22 cellular contexts compared by ENCODE assay signal in genomic region chr19:40266912-40267600, GRCh38. TPM values are rescaled to one million over a fixed set of nuclear protein-coding genes. Genes with fewer than 3 reads are reported as not detected.
DNase-seq lines count a peak whose midpoint lies in the region; ATAC-seq, FAIRE-seq and TF ChIP-seq lines count a peak whose summit lies in the region.
"Had no signal": no experiment of that assay in that cellular context is flagged by ENCODE, and none has a peak within 500 bp of the region (broad histone marks: within the 10 kb centered on the region; RNA-seq: fewer than 3 reads in every experiment).

No MANE protein-coding gene starts in this region.

- H3K4me3 ChIP-seq in BLaER1 treated with 17β-estradiol and CSF1 and Interleukin-3, amounts not matched to agents 10 nM and 100 nM, result no peak overlapping the region
- H3K4me3 ChIP-seq in dorsolateral prefrontal cortex, result peak overlapping the region in 1 of 59 donors; percentile 35
- H3K4me3 ChIP-seq: sigmoid colon had no signal

- H3K36me3 ChIP-seq in BLaER1 treated with 17β-estradiol and CSF1 and Interleukin-3, amounts not matched to agents 10 nM and 100 nM, result peaks cover 49 to 91% (median 74%) of the 10 kb centered on the region in 11 experiments

- no peaks in the 10 kb centered on the region for H3K9me3 Mint-ChIP-seq in neural crest cell
- H3K9me3 Mint-ChIP-seq: activated T-cell treated with anti-CD3 and anti-CD28 coated beads, Interleukin-2, amount 50 U/mL, for 4 hours; mesothelial cell of epicardium had no signal

- intact Hi-C loops in dorsolateral prefrontal cortex (cut with DNase I), result no loop called here

- no peaks in the 10 kb centered on the region for H3K27me3 ChIP-seq in BLaER1 treated with 17β-estradiol and CSF1 and Interleukin-3, amounts not matched to agents 10 nM and 100 nM
- no peaks in the 10 kb centered on the region for H3K27me3 ChIP-seq in dorsolateral prefrontal cortex
- H3K27me3 ChIP-seq: sigmoid colon had no signal

- no peak for FAIRE-seq in GM12891 (lab: Jason Lieb, UNC)
- FAIRE-seq: bronchial epithelial cell had no signal

- H3K9me3 ChIP-seq in BLaER1 treated with 17β-estradiol and CSF1 and Interleukin-3, amounts not matched to agents 10 nM and 100 nM (replicated peaks in 1 of 11), result peaks cover 0 to 7% (median 0%) of the 10 kb centered on the region in 11 experiments; a peak in 1 of 22 replicates
- H3K9me3 ChIP-seq: sigmoid colon had no signal

- H3K9ac ChIP-seq in BLaER1 treated with 17β-estradiol and CSF1 and Interleukin-3, amounts not matched to agents 10 nM and 100 nM, result no peak overlapping the region

- H3K4me2 ChIP-seq in BLaER1 treated with 17β-estradiol and CSF1 and Interleukin-3, amounts not matched to agents 10 nM and 100 nM, result peak overlapping the region in 6 of 11 experiments; percentile 3 to 40 (median 27); a peak in 8 of 22 replicates

- H3K27ac ChIP-seq in BLaER1 treated with 17β-estradiol and CSF1 and Interleukin-3, amounts not matched to agents 10 nM and 100 nM, result no peak overlapping the region
- peak overlapping the region in 40 of 59 donors; percentile 3 to 90 (median 55) for H3K27ac ChIP-seq in dorsolateral prefrontal cortex

- peak overlapping the region; percentile 95 for H3K27ac Mint-ChIP-seq in neural crest cell (ENCODE audit: unreplicated experiment)
- H3K27ac Mint-ChIP-seq: mesothelial cell of epicardium had no signal

- no peak for TF ChIP-seq POLR2A in GM12891 (IDR thresholded peaks at IDR 0.05; ENCODE audit: low read depth, low read length)

- H3K4me1 Mint-ChIP-seq in neural crest cell, result no peaks in the 10 kb centered on the region
- H3K4me1 Mint-ChIP-seq: mesothelial cell of epicardium had no signal

- H4K20me1 ChIP-seq in BLaER1 treated with 17β-estradiol and CSF1 and Interleukin-3, amounts not matched to agents 10 nM and 100 nM, result peaks cover 99 to 100% (median 100%) of the 10 kb centered on the region in 11 experiments

- DNase-seq in GM12891 (ENCODE audit: insufficient read length, low spot score) (no peak), dorsolateral prefrontal cortex (no peak), neural crest cell (ENCODE audit: low read depth, low spot score) (no peak), NCI-H1694 treated with DMSO at 0.1 percent for 48 hours (lab: John Stamatoyannopoulos, UW) (no peak)
- no peak for DNase-seq in activated CD8-positive, alpha-beta memory T cell treated with anti-CD3 and anti-CD28 coated beads, Interleukin-2, amount 50 U/mL, for 48 hours
- DNase-seq: activated CD4-positive, alpha-beta T cell treated with anti-CD3 and anti-CD28 coated beads, Interleukin-2, amount 50 U/mL, for 1 hour; activated T-cell treated with anti-CD3 and anti-CD28 coated beads, Interleukin-2, amount 50 U/mL, for 4 hours; effector CD4-positive, alpha-beta T cell; HCEC 1CT; NCI-H1417 treated with DMSO at 0.1 percent for 48 hours; NCI-H774; occipital lobe; PC-3; sigmoid colon; stimulated activated CD4-positive, alpha-beta T cell treated with anti-CD3 and anti-CD28 coated beads, Interleukin-1b, Interleukin-23, amount 100 ng/mL, for 48 hours had no signal

- no peaks in the 10 kb centered on the region for H3K27me3 Mint-ChIP-seq in neural crest cell (ENCODE audit: low read depth)

- H3K36me3 Mint-ChIP-seq in neural crest cell (ENCODE audit: low read depth), result no peaks in the 10 kb centered on the region

- TF ChIP-seq CTCF in dorsolateral prefrontal cortex (IDR thresholded peaks at IDR 0.05 in 54 of 56, conservative IDR thresholded peaks at IDR 0.05 in 2 of 56; ENCODE audit: low read depth in 1 of 56, partially characterized antibody in 56 of 56) (no peak), neural crest cell (conservative IDR thresholded peaks at IDR 0.05) (no peak)

- H3K4me1 ChIP-seq in BLaER1 treated with 17β-estradiol and CSF1 and Interleukin-3, amounts not matched to agents 10 nM and 100 nM, result peaks cover 14 to 51% (median 48%) of the 10 kb centered on the region in 10 experiments; a peak in 19 of 20 replicates

- no peak overlapping the region for H3K4me3 Mint-ChIP-seq in neural crest cell
- H3K4me3 Mint-ChIP-seq: activated T-cell treated with anti-CD3 and anti-CD28 coated beads, Interleukin-2, amount 50 U/mL, for 4 hours; mesothelial cell of epicardium had no signal

- ATAC-seq in SK-N-SH treated with all-trans-retinoic acid at 6 μM for 48 hours, result no peak
- ATAC-seq in HG03108 (IDR thresholded peaks at IDR 0.05; ENCODE audit: unreplicated experiment), result no peak
- ATAC-seq: activated T-cell treated with anti-CD3 and anti-CD28 coated beads, Interleukin-2, amount 50 U/mL, for 4 hours; PC-3 had no signal

TF ChIP-seq in GM12891, 5 proteins besides CTCF, POLR2A, EP300 and RAD21:
- TF ChIP-seq TAF1 (IDR thresholded peaks at IDR 0.05; ENCODE audit: low read depth, low read length), result no peak
- 0 out of 2 replicates have a peak, but pooled peaks have one; percentile 27 for TF ChIP-seq POLR2AphosphoS5 (IDR thresholded peaks at IDR 0.05; ENCODE audit: low read depth, low read length)

TF ChIP-seq in SK-N-SH treated with all-trans-retinoic acid at 6 μM for 48 hours, 23 proteins besides CTCF, POLR2A, EP300 and RAD21:
- TF ChIP-seq TSHZ2 (CRISPR knock-in tag; IDR thresholded peaks at IDR 0.05), result no peak
- TF ChIP-seq ZC3H10 (CRISPR knock-in tag; IDR thresholded peaks at IDR 0.05), result no peak

RNA-seq across cellular contexts. Expression of gene AKT2, which starts 18.1 kb away (rescaled TPM):
- 62.1 TPM for polyA plus RNA-seq in GM12891 (2012; ENCODE audit: low read depth, missing spikeins)
- total RNA-seq in dorsolateral prefrontal cortex, result 100 to 1,000 TPM in 117 of 120 experiments, 10 to 100 TPM in 3; 95.3 to 215 (median 139) TPM
- 147 and 150 TPM in 2 replicates for total RNA-seq in neural crest cell

RNA-seq across cellular contexts. Expression of gene CCNP, which starts 40.6 kb away (rescaled TPM):
- polyA plus RNA-seq in GM12891 (2012; ENCODE audit: low read depth, missing spikeins), result 0.06 TPM
- 10 to 100 TPM in 1 of 120 experiments, 1 to 10 TPM in 86, under 1 TPM in 30, not detected in 3; 0.32 to 10.0 (median 1.6) TPM for total RNA-seq in dorsolateral prefrontal cortex
- 0.43 and 0.47 TPM in 2 replicates for total RNA-seq in neural crest cell
- total RNA-seq: bronchial epithelial cell, HT1080, PC-3, sigmoid colon had no signal

RNA-seq across cellular contexts. Expression of gene TTC9B, which starts 48.9 kb away (rescaled TPM):
- 0.13 TPM for polyA plus RNA-seq in GM12891 (2012; ENCODE audit: low read depth, missing spikeins)
- total RNA-seq in dorsolateral prefrontal cortex (100 to 1,000 TPM in 13 of 120 experiments, 10 to 100 TPM in 107; 27.3 to 112 (median 74.4) TPM), neural crest cell (1.7 and 2.5 TPM in 2 replicates)
- total RNA-seq: activated T-cell treated with anti-CD3 and anti-CD28 coated beads, Interleukin-2, amount 50 U/mL, for 4 hours; bronchial epithelial cell; mesothelial cell of epicardium; SK-MEL-5 had no signal

Comparison
In these comparisons a context has a peak if more than half of its experiments do, and no peak if none do; other contexts are left out.
1. H3K27ac ChIP-seq: peak in dorsolateral prefrontal cortex (40 of 59); none in BLaER1 treated with 17β-estradiol and CSF1 and Interleukin-3, amounts not matched to agents 10 nM and 100 nM (0 of 11).